ENCODE assay signal across 1 cellular context in the genomic region with DNA sequence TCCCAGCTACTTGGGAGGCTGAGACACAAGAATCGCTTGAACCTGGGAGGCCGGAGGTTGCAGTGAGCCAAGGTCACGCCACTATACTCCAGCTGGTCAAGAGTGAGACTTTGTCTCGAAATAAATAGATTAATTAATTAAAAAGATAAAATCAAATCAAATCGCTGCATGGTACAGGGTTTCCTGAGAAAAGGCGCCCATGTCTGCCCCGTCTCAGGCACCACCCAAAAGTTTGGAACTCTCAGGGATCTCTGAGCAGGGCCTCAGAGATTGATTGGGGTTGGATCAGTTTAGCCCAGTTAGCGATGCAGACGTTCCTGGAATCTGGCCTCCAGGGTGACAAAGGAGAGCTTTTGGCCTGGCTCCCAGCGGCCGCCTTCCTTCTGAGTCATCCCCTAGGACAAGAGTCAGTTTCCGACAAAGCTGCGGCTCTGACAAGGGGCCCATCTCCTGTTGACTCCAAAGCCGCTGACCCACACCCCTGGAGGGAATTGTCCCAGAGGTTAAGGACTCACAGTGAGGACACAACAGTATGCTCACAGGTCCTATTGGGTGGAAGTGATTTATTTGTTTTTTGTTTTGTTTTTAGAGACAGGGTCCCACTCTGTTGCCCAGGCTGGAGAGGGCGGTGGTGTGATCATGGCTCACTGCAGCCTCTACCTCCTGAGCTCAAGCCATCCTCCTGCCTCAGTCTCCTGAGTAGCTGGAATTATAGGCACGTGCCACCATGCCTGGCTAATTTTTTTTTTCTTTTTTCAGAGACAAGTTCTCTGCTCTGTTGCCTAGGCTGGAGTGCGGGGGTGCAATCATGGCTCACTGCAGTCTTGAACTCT.
TF ChIP-seq lines count a peak whose summit lies in the region.

No MANE protein-coding gene starts in this region.

TF ChIP-seq in H1, 55 proteins besides CTCF, POLR2A, EP300 and RAD21:
- TF ChIP-seq JUND (IDR thresholded peaks at IDR 0.05; ENCODE audit: low read length) (peak; percentile 60; the same call in 1 of the 2 replicates), RNF2 (IDR thresholded peaks at IDR 0.05; ENCODE audit: borderline replicate concordance, low read depth, low read length, missing control alignments, poor library complexity, severe bottlenecking) (no peak), POLR2AphosphoS5 (IDR thresholded peaks at IDR 0.05; ENCODE audit: low read depth, low read length) (no peak), NRF1 (IDR thresholded peaks at IDR 0.05; ENCODE audit: low read depth, low read length) (no peak), TEAD4 (IDR thresholded peaks at IDR 0.05; ENCODE audit: low read depth, low read length) (peak; percentile 36; the same call in 1 of the 2 replicates), CBX8 (IDR thresholded peaks at IDR 0.05; ENCODE audit: borderline replicate concordance, low read depth, low read length) (no peak)
